In the genomic region with DNA sequence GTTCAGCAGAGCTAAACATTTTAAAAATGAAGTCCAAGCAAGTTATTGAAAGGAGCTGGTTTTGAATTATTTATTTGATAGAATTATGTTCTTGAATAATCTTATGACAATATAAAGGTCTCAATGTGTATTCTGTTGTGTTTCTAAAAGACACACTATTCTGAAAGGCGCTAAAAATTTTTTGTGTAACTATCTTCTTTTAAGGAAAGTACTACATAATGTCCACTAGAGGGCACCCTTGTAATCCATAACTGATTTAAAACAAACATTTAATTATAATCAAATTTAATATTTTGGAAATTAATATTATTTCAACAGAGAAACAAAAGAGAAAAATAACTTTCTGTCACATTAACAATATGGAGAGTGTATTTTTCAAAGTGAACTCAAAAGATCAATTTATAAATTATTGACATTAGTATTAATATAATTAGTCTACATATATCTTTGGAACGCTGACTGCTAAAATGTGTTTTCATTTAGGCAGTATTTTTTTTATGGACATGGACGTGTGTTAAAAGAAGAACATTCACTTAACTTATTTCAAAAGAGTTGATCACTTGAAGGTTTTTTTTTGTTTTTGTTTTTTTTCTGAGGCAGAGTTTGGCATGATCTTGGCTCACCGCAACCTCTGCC, we compare ENCODE assay signal across 8 cellular contexts.
DNase-seq lines count a peak whose midpoint lies in the region; ATAC-seq and TF ChIP-seq lines count a peak whose summit lies in the region.

No MANE protein-coding gene starts in this region.

- CTCF ChIA-PET in activated CD8-positive, alpha-beta T cell treated with anti-CD3 and anti-CD28 coated beads for 36 hours (lab: Charles Lee) = interaction anchor here (0.7 to 2.4 kb wide), 10 partner anchors 8 to 545 kb away, joined by 3 to 14 read pairs (median 5); no protein-coding TSS in a partner anchor
- CTCF ChIA-PET in activated CD8-positive, alpha-beta T cell treated with anti-CD3 and anti-CD28 coated beads, Interleukin-2, amount 10 ng/mL, durations not matched to agents 7 days and 5 days (lab: Charles Lee) = interaction anchor here (0.6 to 2.4 kb wide), 10 partner anchors 10 to 922 kb away, joined by 3 to 19 read pairs (median 4); no protein-coding TSS in a partner anchor

- H3K9me3 Mint-ChIP-seq in activated CD8-positive, alpha-beta T cell treated with anti-CD3 and anti-CD28 coated beads for 36 hours = no peaks in the 10 kb centered on the region
- H3K9me3 Mint-ChIP-seq in activated CD8-positive, alpha-beta T cell treated with anti-CD3 and anti-CD28 coated beads, Interleukin-2, amount 10 ng/mL, durations not matched to agents 7 days and 5 days (ENCODE audit: insufficient read depth) = no peaks in the 10 kb centered on the region

- no peak for ATAC-seq in activated CD8-positive, alpha-beta T cell treated with anti-CD3 and anti-CD28 coated beads for 36 hours
- ATAC-seq in activated CD8-positive, alpha-beta T cell treated with anti-CD3 and anti-CD28 coated beads, Interleukin-2, amount 10 ng/mL, durations not matched to agents 7 days and 5 days = no peak
- no peak for ATAC-seq in GM21423 (IDR thresholded peaks at IDR 0.05; ENCODE audit: unreplicated experiment)

- H3K9me3 ChIP-seq in adipocyte (ENCODE audit: control insufficient read depth, low read length) = no peaks in the 10 kb centered on the region

- peak; percentile 87 for TF ChIP-seq CTCF in activated CD8-positive, alpha-beta T cell treated with anti-CD3 and anti-CD28 coated beads for 36 hours (IDR thresholded peaks at IDR 0.05)

- DNase-seq in activated CD8-positive, alpha-beta T cell treated with anti-CD3 and anti-CD28 coated beads for 36 hours = no peak
- DNase-seq in activated CD8-positive, alpha-beta T cell treated with anti-CD3 and anti-CD28 coated beads, Interleukin-2, amount 10 ng/mL, durations not matched to agents 7 days and 5 days = no peak
- DNase-seq in NCI-H1092 (lab: John Stamatoyannopoulos, UW) = peak; percentile 20
- peak; percentile 85 for DNase-seq in adipocyte (ENCODE audit: low read depth)
- DNase-seq in kidney tubule cell (ENCODE audit: low spot score) = peak; percentile 47
- DNase-seq in 8988T = no peak
- no peak for DNase-seq in stimulated activated CD4-positive, alpha-beta T cell treated with anti-CD3 and anti-CD28 coated beads, Interleukin-4, amount 100 ng/mL, for 1 hour

- H3K4me1 Mint-ChIP-seq in activated CD8-positive, alpha-beta T cell treated with anti-CD3 and anti-CD28 coated beads for 36 hours (ENCODE audit: low read depth) = no peaks in the 10 kb centered on the region
- no peaks in the 10 kb centered on the region for H3K4me1 Mint-ChIP-seq in activated CD8-positive, alpha-beta T cell treated with anti-CD3 and anti-CD28 coated beads, Interleukin-2, amount 10 ng/mL, durations not matched to agents 7 days and 5 days (ENCODE audit: low read depth)

- H3K4me3 Mint-ChIP-seq in activated CD8-positive, alpha-beta T cell treated with anti-CD3 and anti-CD28 coated beads for 36 hours = no peak overlapping the region
- no peak overlapping the region for H3K4me3 Mint-ChIP-seq in activated CD8-positive, alpha-beta T cell treated with anti-CD3 and anti-CD28 coated beads, Interleukin-2, amount 10 ng/mL, durations not matched to agents 7 days and 5 days

- POLR2A ChIA-PET in activated CD8-positive, alpha-beta T cell treated with anti-CD3 and anti-CD28 coated beads for 36 hours (lab: Charles Lee) = no interaction called here
- POLR2A ChIA-PET in activated CD8-positive, alpha-beta T cell treated with anti-CD3 and anti-CD28 coated beads, Interleukin-2, amount 10 ng/mL, durations not matched to agents 7 days and 5 days (lab: Charles Lee) = no interaction called here

- no peaks in the 10 kb centered on the region for H3K36me3 Mint-ChIP-seq in activated CD8-positive, alpha-beta T cell treated with anti-CD3 and anti-CD28 coated beads for 36 hours (ENCODE audit: low read depth)
- no peaks in the 10 kb centered on the region for H3K36me3 Mint-ChIP-seq in activated CD8-positive, alpha-beta T cell treated with anti-CD3 and anti-CD28 coated beads, Interleukin-2, amount 10 ng/mL, durations not matched to agents 7 days and 5 days (ENCODE audit: low read depth)

- no peaks in the 10 kb centered on the region for H3K36me3 ChIP-seq in adipocyte (ENCODE audit: control insufficient read depth, insufficient read depth, low read length, severe bottlenecking)

- H3K27ac Mint-ChIP-seq in activated CD8-positive, alpha-beta T cell treated with anti-CD3 and anti-CD28 coated beads for 36 hours = no peak overlapping the region
- H3K27ac Mint-ChIP-seq in activated CD8-positive, alpha-beta T cell treated with anti-CD3 and anti-CD28 coated beads, Interleukin-2, amount 10 ng/mL, durations not matched to agents 7 days and 5 days = no peak overlapping the region

- H3K27me3 Mint-ChIP-seq in activated CD8-positive, alpha-beta T cell treated with anti-CD3 and anti-CD28 coated beads for 36 hours = no peaks in the 10 kb centered on the region
- no peaks in the 10 kb centered on the region for H3K27me3 Mint-ChIP-seq in activated CD8-positive, alpha-beta T cell treated with anti-CD3 and anti-CD28 coated beads, Interleukin-2, amount 10 ng/mL, durations not matched to agents 7 days and 5 days (ENCODE audit: low read depth)

- H3K4me3 ChIP-seq in adipocyte (ENCODE audit: low read length) = no peak overlapping the region

- intact Hi-C loops in activated CD8-positive, alpha-beta T cell treated with anti-CD3 and anti-CD28 coated beads for 36 hours (cut with micrococcal nuclease) = no loop called here

- no peaks in the 10 kb centered on the region for H3K27me3 ChIP-seq in adipocyte (replicated peaks; ENCODE audit: control insufficient read depth, insufficient read depth, low read length)

- peaks cover 5% of the 10 kb centered on the region for H3K4me1 ChIP-seq in adipocyte (ENCODE audit: control insufficient read depth, insufficient read depth, low read length)

- no peak overlapping the region for H3K9ac ChIP-seq in adipocyte (ENCODE audit: low read length)

Comparison
In these comparisons a context has a peak if more than half of its experiments do, and no peak if none do; other contexts are left out.
1. DNase-seq: peak in NCI-H1092 (single experiment), adipocyte (single experiment) and kidney tubule cell (single experiment); none in activated CD8-positive, alpha-beta T cell treated with anti-CD3 and anti-CD28 coated beads for 36 hours (single experiment), activated CD8-positive, alpha-beta T cell treated with anti-CD3 and anti-CD28 coated beads, Interleukin-2, amount 10 ng/mL, durations not matched to agents 7 days and 5 days (single experiment), 8988T (single experiment) and stimulated activated CD4-positive, alpha-beta T cell treated with anti-CD3 and anti-CD28 coated beads, Interleukin-4, amount 100 ng/mL, for 1 hour (single experiment).